11 cellular contexts compared by ENCODE assay signal in genomic region chr16:27174798-27175197, GRCh38. TPM values are rescaled to one million over a fixed set of nuclear protein-coding genes. Genes with fewer than 3 reads are reported as not detected.
DNase-seq lines count a peak whose midpoint lies in the region; ATAC-seq and TF ChIP-seq lines count a peak whose summit lies in the region.
"Had no signal": no experiment of that assay in that cellular context is flagged by ENCODE, and none has a peak within 500 bp of the region (broad histone marks: within the 10 kb centered on the region; RNA-seq: fewer than 3 reads in every experiment).

No MANE protein-coding gene starts in this region.

- DNase-seq in AG08395 (ENCODE audit: low spot score), result peak; percentile 26
- DNase-seq in ELF-1 (ENCODE audit: low read depth, low spot score), result peak; percentile 12
- DNase-seq in RPMI7951 (ENCODE audit: low read depth), result peak; percentile 64
- DNase-seq in fibroblast of the aortic adventitia (ENCODE audit: low read depth), result peak; percentile 45
- DNase-seq in DMS53 treated with DMSO at 0.1 percent for 48 hours (lab: John Stamatoyannopoulos, UW; ENCODE audit: unreplicated experiment), result no peak
- DNase-seq in NCI-H526 treated with DMSO at 0.1 percent for 48 hours (lab: John Stamatoyannopoulos, UW), result no peak
- DNase-seq: Karpas-422 had no signal

- no peak for TF ChIP-seq CTCF in fibroblast of the aortic adventitia (IDR thresholded peaks at IDR 0.05; ENCODE audit: insufficient read depth, low read length)

- no peak overlapping the region for H3K4me3 ChIP-seq in fibroblast of the aortic adventitia (ENCODE audit: low read depth, low read length)
- H3K4me3 ChIP-seq: vagina had no signal

- no peak for ATAC-seq in activated CD4-positive, CD25-positive, alpha-beta regulatory T cell treated with anti-CD3 and anti-CD28 coated beads, Interleukin-2, amount 50 U/mL, for 24 hours
- ATAC-seq in GM19351 (IDR thresholded peaks at IDR 0.05; ENCODE audit: unreplicated experiment), result no peak
- ATAC-seq: left lobe of liver had no signal

RNA-seq across cellular contexts. Expression of gene KDM8, which starts 28.5 kb away (rescaled TPM):
- 2.3 and 2.4 TPM in 2 replicates for total RNA-seq in RPMI7951 (2014; rRNA removed; shearing (Covaris generic))
- total RNA-seq in fibroblast of the aortic adventitia (ENCODE audit: low replicate concordance), result 3.3 TPM in 2 replicates

Comparison
In these comparisons a context has a peak if more than half of its experiments do, and no peak if none do; other contexts are left out.
1. DNase-seq: peak in AG08395 (single experiment), ELF-1 (single experiment), RPMI7951 (single experiment) and fibroblast of the aortic adventitia (single experiment); none in DMS53 treated with DMSO at 0.1 percent for 48 hours (single experiment) and NCI-H526 treated with DMSO at 0.1 percent for 48 hours (single experiment).